In the genomic region with DNA sequence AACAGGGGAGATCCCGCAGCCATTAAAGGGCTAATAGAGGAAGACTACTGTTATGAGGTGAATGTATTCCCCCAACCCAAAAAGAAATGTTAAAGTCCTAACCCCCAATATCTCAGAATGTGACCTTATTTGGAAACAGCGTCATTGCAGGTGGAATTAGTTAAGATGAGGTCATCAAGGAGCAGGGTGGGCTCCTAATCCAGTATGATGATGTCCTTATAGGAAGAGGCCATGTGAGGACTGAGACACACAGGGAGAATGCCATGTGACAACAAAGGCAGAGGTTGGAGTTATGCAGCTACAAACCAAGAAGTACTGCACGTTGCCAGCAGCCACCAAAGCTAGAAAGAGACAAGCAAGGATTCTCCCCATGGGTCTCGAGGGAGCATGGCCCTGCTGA, we compare ENCODE assay signal across 17 cellular contexts. TPM values are rescaled to one million over a fixed set of nuclear protein-coding genes. Genes with fewer than 3 reads are reported as not detected.
"Had no signal": no experiment of that assay in that cellular context is flagged by ENCODE, and none has a peak within 500 bp of the region (broad histone marks: within the 10 kb centered on the region; RNA-seq: fewer than 3 reads in every experiment).

No MANE protein-coding gene starts in this region.

- H3K9ac ChIP-seq: KMS-11 had no signal

- H3K4me3 ChIP-seq: K562 had no signal

- ATAC-seq: K562, SK-N-SH treated with all-trans-retinoic acid at 6 μM for 48 hours had no signal

- H3K4me2 ChIP-seq: KMS-11 had no signal

- H3K27ac ChIP-seq: KMS-11 had no signal

- DNase-seq: Kasumi-1, MM.1S, NCI-H1092 treated with DMSO at 0.1 percent for 48 hours, NCI-H1436, NCI-H1694, NCI-H187 treated with DMSO at 0.1 percent for 48 hours, NCI-H2029 treated with DMSO at 0.1 percent for 48 hours, NCI-H2227 treated with DMSO at 0.1 percent for 48 hours, NCI-H524, NCI-H526 treated with DMSO at 0.1 percent for 48 hours, NCI-H774, RPMI8226, SHP77 had no signal

RNA-seq across cellular contexts. Expression of a gene that starts 14.3 kb away (rescaled TPM):
- polyA plus RNA-seq: IgD-negative memory B cell had no signal
